8 cellular contexts compared by ENCODE assay signal in the genomic region with DNA sequence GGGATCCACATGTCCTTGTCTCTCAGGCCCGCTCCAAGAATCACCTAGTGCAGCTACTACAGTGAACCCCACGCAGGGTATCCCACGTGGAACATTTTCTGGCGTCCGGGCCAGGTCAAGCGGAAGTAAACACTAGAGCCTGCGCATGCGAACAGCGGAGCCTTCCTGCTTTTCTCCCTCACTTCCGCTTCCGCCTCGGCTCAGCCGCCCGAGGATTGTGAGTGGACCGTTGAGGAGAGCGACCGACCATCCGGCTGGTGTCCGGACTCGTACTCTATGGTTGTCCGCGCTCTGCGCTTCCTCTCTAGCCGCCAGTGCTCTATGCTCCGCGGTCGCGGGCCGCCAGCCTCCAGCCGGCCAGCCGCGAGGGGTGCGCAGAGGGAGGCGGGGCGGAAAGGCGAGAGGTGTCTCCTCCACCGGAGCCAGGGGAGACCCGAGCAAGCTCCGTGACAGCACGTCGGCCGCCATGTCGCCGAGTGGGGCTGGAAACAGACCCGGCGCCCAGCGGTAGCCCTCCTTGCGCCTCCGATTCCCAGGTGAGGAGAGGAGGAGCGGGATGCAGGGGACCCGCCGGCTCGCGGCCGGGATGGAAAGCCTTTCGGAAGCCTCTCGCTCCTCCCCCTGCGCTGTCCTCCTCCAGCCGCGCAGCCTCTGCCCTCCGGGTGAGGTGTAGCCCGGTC. TPM values are rescaled to one million over a fixed set of nuclear protein-coding genes. Genes with fewer than 3 reads are reported as not detected.
DNase-seq lines count a peak whose midpoint lies in the region; FAIRE-seq and TF ChIP-seq lines count a peak whose summit lies in the region.

A gene with protein sequence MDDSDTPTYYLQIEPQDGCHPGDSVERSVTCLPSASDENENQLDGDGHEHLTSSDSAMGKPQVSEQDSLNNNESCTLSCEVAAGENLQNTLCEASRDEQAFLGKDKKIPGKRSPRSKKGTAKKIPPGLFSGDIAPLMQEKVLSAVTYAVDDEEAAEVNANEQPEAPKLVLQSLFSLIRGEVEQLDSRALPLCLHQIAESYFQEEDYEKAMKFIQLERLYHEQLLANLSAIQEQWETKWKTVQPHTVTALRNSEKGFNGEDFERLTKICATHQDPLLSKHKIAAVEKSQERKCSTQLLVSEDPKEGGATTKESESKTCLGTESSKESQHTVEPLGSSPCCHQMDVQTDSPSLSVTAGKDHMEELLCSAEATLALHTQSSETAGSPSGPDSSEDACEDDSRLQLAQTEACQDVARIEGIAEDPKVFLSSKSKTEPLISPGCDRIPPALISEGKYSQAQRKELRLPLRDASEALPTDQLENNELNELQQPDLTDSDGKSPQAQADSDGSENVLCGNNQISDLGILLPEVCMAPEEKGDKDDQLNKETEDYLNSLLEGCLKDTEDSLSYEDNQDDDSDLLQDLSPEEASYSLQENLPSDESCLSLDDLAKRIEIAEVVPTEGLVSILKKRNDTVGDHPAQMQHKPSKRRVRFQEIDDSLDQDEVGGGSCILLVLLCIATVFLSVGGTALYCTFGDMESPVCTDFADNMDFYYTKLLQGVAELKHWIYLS (plus strand): TSS at position 329 of the 680 bp plus-strand sequence. CDS start 25,107 bp downstream, outside the sequence.
TFB2M (minus strand) TSS at position 134 of the 680 bp plus-strand sequence; CDS start at position 11, 123 bp downstream.

- H3K9me3 ChIP-seq in Loucy (ENCODE audit: insufficient read depth, low read depth, low read length): no peaks in the 10 kb centered on the region

- no peaks in the 10 kb centered on the region for H3K36me3 ChIP-seq in Loucy (ENCODE audit: insufficient read depth, low read length)

- no peaks in the 10 kb centered on the region for H3K9me3 Mint-ChIP-seq in nephron
- H3K9me3 Mint-ChIP-seq in stimulated activated naive CD8-positive, alpha-beta T cell treated with anti-CD3 and anti-CD28 coated beads, Interleukin-15, Interleukin-2, amounts not matched to agents 100 ng/mL and 50 ng/mL, for 24 hours: no peaks in the 10 kb centered on the region

- H3K4me3 Mint-ChIP-seq in nephron: peak within 1 kb of the TSS; percentile 99 to 100 (median 99)
- H3K4me3 Mint-ChIP-seq in stimulated activated naive CD8-positive, alpha-beta T cell treated with anti-CD3 and anti-CD28 coated beads, Interleukin-15, Interleukin-2, amounts not matched to agents 100 ng/mL and 50 ng/mL, for 24 hours: peak within 1 kb of the TSS; percentile 99

- peaks cover 31% of the 10 kb centered on the region for H4K20me1 ChIP-seq in Loucy (ENCODE audit: insufficient read depth, low read length, poor library complexity, severe bottlenecking)

- TF ChIP-seq POLR2A in H54 (IDR thresholded peaks at IDR 0.05; ENCODE audit: low read depth, low read length): peak; percentile 84

- TF ChIP-seq CTCF in Loucy (conservative IDR thresholded peaks at IDR 0.05; ENCODE audit: low read length) (no peak), fibroblast of the aortic adventitia (IDR thresholded peaks at IDR 0.05; ENCODE audit: insufficient read depth, low read length) (no peak), nephron (IDR thresholded peaks at IDR 0.05; ENCODE audit: unreplicated experiment in 3 of 3) (no peak)

- H3K4me2 ChIP-seq in Loucy (ENCODE audit: low read depth, low read length, poor library complexity, severe bottlenecking): peak within 1 kb of the TSS; percentile 94

- H3K27ac Mint-ChIP-seq in nephron: peak within 1 kb of the TSS; percentile 84 to 98 (median 98)
- peak within 1 kb of the TSS; percentile 97 for H3K27ac Mint-ChIP-seq in stimulated activated naive CD8-positive, alpha-beta T cell treated with anti-CD3 and anti-CD28 coated beads, Interleukin-15, Interleukin-2, amounts not matched to agents 100 ng/mL and 50 ng/mL, for 24 hours

- no peaks in the 10 kb centered on the region for H3K27me3 ChIP-seq in Loucy (ENCODE audit: insufficient read depth, low read length, poor library complexity, severe bottlenecking)

- DNase-seq in ELF-1 (ENCODE audit: low read depth, low spot score): peak; percentile 98
- peak; percentile 90 for DNase-seq in H54 (ENCODE audit: insufficient read length, low spot score)
- DNase-seq in SHP77 treated with DMSO at 0.1 percent for 48 hours (lab: John Stamatoyannopoulos, UW): peak; percentile 93
- peak; percentile 97 for DNase-seq in activated effector memory CD4-positive, alpha-beta T cell treated with anti-CD3 and anti-CD28 coated beads, Interleukin-2, amount 50 U/mL, for 16 hours
- DNase-seq in fibroblast of the aortic adventitia (ENCODE audit: low read depth): peak; percentile 99

- H3K36me3 Mint-ChIP-seq in nephron (ENCODE audit: low read depth): no peaks in the 10 kb centered on the region
- peaks cover 24% of the 10 kb centered on the region for H3K36me3 Mint-ChIP-seq in stimulated activated naive CD8-positive, alpha-beta T cell treated with anti-CD3 and anti-CD28 coated beads, Interleukin-15, Interleukin-2, amounts not matched to agents 100 ng/mL and 50 ng/mL, for 24 hours (ENCODE audit: low read depth)

- H2AFZ ChIP-seq in Loucy (ENCODE audit: low read length): peak within 1 kb of the TSS; percentile 97

- no peaks in the 10 kb centered on the region for H3K27me3 Mint-ChIP-seq in nephron (ENCODE audit: low read depth)
- H3K27me3 Mint-ChIP-seq in stimulated activated naive CD8-positive, alpha-beta T cell treated with anti-CD3 and anti-CD28 coated beads, Interleukin-15, Interleukin-2, amounts not matched to agents 100 ng/mL and 50 ng/mL, for 24 hours: no peaks in the 10 kb centered on the region

- H3F3A ChIP-seq in Loucy (ENCODE audit: low read depth): peaks cover 3% of the 10 kb centered on the region; the same call in 1 of the 2 replicates

- peaks cover 87% of the 10 kb centered on the region for H3K79me2 ChIP-seq in Loucy (ENCODE audit: insufficient read depth, low read length)

- H3K4me1 Mint-ChIP-seq in nephron: peaks cover 25% of the 10 kb centered on the region
- peaks cover 52% of the 10 kb centered on the region for H3K4me1 Mint-ChIP-seq in stimulated activated naive CD8-positive, alpha-beta T cell treated with anti-CD3 and anti-CD28 coated beads, Interleukin-15, Interleukin-2, amounts not matched to agents 100 ng/mL and 50 ng/mL, for 24 hours (ENCODE audit: low read depth)

- FAIRE-seq in H54 (lab: Jason Lieb, UNC): peak; percentile 62

- peak within 1 kb of the TSS; percentile 91 for H3K9ac ChIP-seq in Loucy (ENCODE audit: low read depth, low read length, poor library complexity, severe bottlenecking)

- H3K4me3 ChIP-seq in Loucy (ENCODE audit: low read length, poor library complexity, severe bottlenecking) (peak within 1 kb of the TSS; percentile 90), fibroblast of the aortic adventitia (ENCODE audit: low read depth, low read length) (peak within 1 kb of the TSS; percentile 98)

- H3K9me2 ChIP-seq in Loucy (replicated peaks; ENCODE audit: low read depth, low read length): no peaks in the 10 kb centered on the region

- peaks cover 52% of the 10 kb centered on the region for H3K4me1 ChIP-seq in Loucy (ENCODE audit: insufficient read depth, low read length, poor library complexity, severe bottlenecking)

RNA-seq across cellular contexts. Expression of the first gene that starts in this region (rescaled TPM):
- total RNA-seq in fibroblast of the aortic adventitia (ENCODE audit: low replicate concordance): 13.1 and 25.2 TPM in 2 replicates

RNA-seq across cellular contexts. Expression of gene TFB2M, which starts in this region (rescaled TPM):
- total RNA-seq in fibroblast of the aortic adventitia (ENCODE audit: low replicate concordance): 22.2 and 23.8 TPM in 2 replicates

Comparison
In these comparisons a context has a peak if more than half of its experiments do, and no peak if none do; other contexts are left out.
1. Peak in every context shown above with its lines: DNase-seq and H3K4me3 ChIP-seq.